8 cellular contexts compared by ENCODE assay signal in the genomic region with DNA sequence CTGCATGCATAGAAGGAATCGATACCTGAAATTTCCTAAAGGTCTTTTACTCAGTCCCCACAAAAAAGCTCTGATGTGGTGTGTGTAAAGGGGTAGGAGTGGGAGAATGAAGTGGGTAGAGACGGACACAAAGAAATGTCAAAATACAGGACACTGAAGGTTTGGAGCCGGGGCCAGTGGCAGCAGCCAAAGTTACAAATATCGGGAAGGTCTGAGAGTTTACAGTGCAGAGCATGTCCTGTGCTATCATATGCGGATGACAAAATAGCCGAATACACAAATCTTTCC. TPM values are rescaled to one million over a fixed set of nuclear protein-coding genes. Genes with fewer than 3 reads are reported as not detected.
DNase-seq lines count a peak whose midpoint lies in the region; ATAC-seq and TF ChIP-seq lines count a peak whose summit lies in the region.

No MANE protein-coding gene starts in this region.

- 1 to 2% methylated on average over 6 of the region's 6 CpGs for WGBS in esophagus, 2 donors

- ATAC-seq in GM18870 (IDR thresholded peaks at IDR 0.05; ENCODE audit: unreplicated experiment) = peak; percentile 3

- H3K27me3 ChIP-seq in esophagus (ENCODE audit: control insufficient read depth in 1 of 2, insufficient read depth in 2 of 2, low read length in 2 of 2) (no peaks in the 10 kb centered on the region), rectal smooth muscle tissue (ENCODE audit: control insufficient read depth, insufficient read depth, low read length) (no peaks in the 10 kb centered on the region)

- H3K4me1 ChIP-seq in esophagus (ENCODE audit: control insufficient read depth in 2 of 2, insufficient read depth in 2 of 2, low read length in 1 of 2) (no peaks in the 10 kb centered on the region), rectal smooth muscle tissue (ENCODE audit: control insufficient read depth, insufficient read depth, low read length) (no peaks in the 10 kb centered on the region)

- no peak for TF ChIP-seq CTCF in NB4 (IDR thresholded peaks at IDR 0.05; ENCODE audit: low read depth, low read length)

- DNase-seq in NB4 (ENCODE audit: low read depth) (no peak), NOMO-1 treated with DMSO at 0.1 percent for 48 hours (lab: John Stamatoyannopoulos, UW; ENCODE audit: unreplicated experiment) (no peak), amygdala (lab: John Stamatoyannopoulos, UW) (no peak), medulla oblongata (ENCODE audit: extremely low spot score) (no peak)
- no peak for DNase-seq in stimulated activated CD4-positive, alpha-beta T cell treated with anti-CD3 and anti-CD28 coated beads, Interleukin-2, amount 100 ng/mL, for 24 hours

- peak overlapping the region; percentile 94 for H3K4me3 ChIP-seq in NB4 (ENCODE audit: low read depth, low read length)
- peak overlapping the region; percentile 71 to 93 for H3K4me3 ChIP-seq in esophagus (ENCODE audit: low read depth in 1 of 2, low read length in 2 of 2)
- H3K4me3 ChIP-seq in rectal smooth muscle tissue (ENCODE audit: low read length) = peak overlapping the region; percentile 97

- TF ChIP-seq POLR2A in NB4 (IDR thresholded peaks at IDR 0.05; ENCODE audit: extremely low read depth, insufficient read length) = no peak

- H3K27ac ChIP-seq in esophagus (ENCODE audit: low read depth in 2 of 2, low read length in 1 of 2) (peak overlapping the region; percentile 91 to 98), rectal smooth muscle tissue (ENCODE audit: low read depth, low read length) (peak overlapping the region; percentile 90)

- H3K9me3 ChIP-seq in esophagus (ENCODE audit: control insufficient read depth in 2 of 2, insufficient read depth in 1 of 2, low read depth in 1 of 2, low read length in 1 of 2) = no peaks in the 10 kb centered on the region

- H3K36me3 ChIP-seq in esophagus (ENCODE audit: control insufficient read depth in 2 of 2, insufficient read depth in 2 of 2, low read length in 1 of 2) (no peaks in the 10 kb centered on the region), rectal smooth muscle tissue (ENCODE audit: control insufficient read depth, insufficient read depth, low read length) (no peaks in the 10 kb centered on the region)

- H3K9ac ChIP-seq in rectal smooth muscle tissue (ENCODE audit: low read length) = peak overlapping the region; percentile 8

RNA-seq across cellular contexts. Expression of a gene that starts 0.5 kb away (rescaled TPM):
- polyA plus RNA-seq in esophagus = 10 to 100 TPM; 14.7 to 34.3 TPM
